Comparison of ENCODE assay signal across 2 cellular contexts in genomic region chr22:50161508-50162390, GRCh38.
TF ChIP-seq lines count a peak whose summit lies in the region.

No MANE protein-coding gene starts in this region.

TF ChIP-seq in GM23338, 12 proteins besides CTCF, POLR2A, EP300 and RAD21:
- TF ChIP-seq JUNB (IDR thresholded peaks at IDR 0.05; ENCODE audit: unreplicated experiment), result no peak
- no peak for TF ChIP-seq EZH2phosphoT487 (IDR thresholded peaks at IDR 0.05; ENCODE audit: unreplicated experiment)
- TF ChIP-seq STAT1 (IDR thresholded peaks at IDR 0.05; ENCODE audit: unreplicated experiment), result no peak
- TF ChIP-seq ZNF114 (CRISPR knock-in tag; IDR thresholded peaks at IDR 0.05), result no peak

TF ChIP-seq in H1, 55 proteins besides CTCF, POLR2A, EP300 and RAD21:
- TF ChIP-seq KDM1A (IDR thresholded peaks at IDR 0.05; ENCODE audit: borderline replicate concordance, low read length) (peak; percentile 45; the same call in 1 of the 2 replicates), RFX5 (IDR thresholded peaks at IDR 0.05; ENCODE audit: borderline replicate concordance, low read depth, low read length) (no peak), RNF2 (IDR thresholded peaks at IDR 0.05; ENCODE audit: borderline replicate concordance, low read depth, low read length, missing control alignments, poor library complexity, severe bottlenecking) (no peak), CREB1 (IDR thresholded peaks at IDR 0.05) (no peak)
TF ChIP-seq in H1: peak in this region for 1.
